In the genomic region with DNA sequence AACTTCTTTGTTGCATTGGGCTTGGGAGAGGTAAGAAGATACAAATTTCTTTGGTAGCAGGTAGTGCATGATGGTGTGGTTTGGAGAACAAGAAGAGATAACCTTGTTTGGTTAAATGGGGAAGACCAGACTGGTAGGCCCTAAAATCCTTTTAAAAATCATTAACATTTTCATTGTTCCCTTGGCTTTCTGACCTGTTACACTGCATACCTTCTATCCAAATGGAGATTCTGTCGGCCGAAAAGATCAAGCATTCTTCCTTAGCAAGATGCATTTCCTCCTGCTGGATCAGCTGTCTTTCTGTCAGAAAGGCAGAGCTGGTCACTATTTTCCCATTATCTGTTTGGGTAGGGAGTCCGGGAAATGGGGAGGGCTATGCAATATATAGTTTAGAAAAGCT, we compare ENCODE assay signal across 24 cellular contexts. TPM values are rescaled to one million over a fixed set of nuclear protein-coding genes. Genes with fewer than 3 reads are reported as not detected.
DNase-seq lines count a peak whose midpoint lies in the region; ATAC-seq and TF ChIP-seq lines count a peak whose summit lies in the region.
"Had no signal": no experiment of that assay in that cellular context is flagged by ENCODE, and none has a peak within 500 bp of the region (broad histone marks: within the 10 kb centered on the region; RNA-seq: fewer than 3 reads in every experiment).

No MANE protein-coding gene starts in this region.

- no peak overlapping the region for H3K4me2 ChIP-seq in fibroblast of lung (ENCODE audit: extremely low read depth, insufficient read depth, low read length)
- peak overlapping the region; percentile 58 for H3K4me2 ChIP-seq in skeletal muscle satellite cell (ENCODE audit: low read length)

- H3K4me3 Mint-ChIP-seq in activated T-cell treated with anti-CD3 and anti-CD28 coated beads, Interleukin-2, amount 50 U/mL, for 24 hours: no peak overlapping the region
- H3K4me3 Mint-ChIP-seq in activated T-cell treated with anti-CD3 and anti-CD28 coated beads, Interleukin-2, amount 50 U/mL, for 4 hours: no peak overlapping the region
- H3K4me3 Mint-ChIP-seq in WTC11: peak overlapping the region; percentile 20
- H3K4me3 Mint-ChIP-seq: CD4-positive, CD25-positive, alpha-beta regulatory T cell; nephron progenitor cell had no signal

- no peaks in the 10 kb centered on the region for H4K20me1 ChIP-seq in fibroblast of lung (ENCODE audit: control insufficient read depth, extremely low read depth, insufficient read depth, low read length)

- H3K9me3 ChIP-seq in fibroblast of lung (ENCODE audit: control insufficient read depth, insufficient read depth, low read depth, low read length): no peaks in the 10 kb centered on the region
- no peaks in the 10 kb centered on the region for H3K9me3 ChIP-seq in skeletal muscle satellite cell (replicated peaks; ENCODE audit: low read length)
- H3K9me3 ChIP-seq: colonic mucosa, upper lobe of left lung had no signal

- peak overlapping the region; percentile 87 for H3K27ac Mint-ChIP-seq in activated T-cell treated with anti-CD3 and anti-CD28 coated beads, Interleukin-2, amount 50 U/mL, for 24 hours
- H3K27ac Mint-ChIP-seq in WTC11: peak overlapping the region; percentile 97
- H3K27ac Mint-ChIP-seq: nephron progenitor cell had no signal

- POLR2A ChIA-PET in WTC11 (lab: Charles Lee): interaction anchor here (0.6 to 1.3 kb wide), 2 partner anchors 25 to 34 kb away, joined by 3 to 6 read pairs; partner anchors contain the start of gene AGK

- no peak for DNase-seq in activated T-cell treated with anti-CD3 and anti-CD28 coated beads, Interleukin-2, amount 50 U/mL, for 24 hours
- no peak for DNase-seq in activated T-cell treated with anti-CD3 and anti-CD28 coated beads, Interleukin-2, amount 50 U/mL, for 4 hours
- DNase-seq in WTC11 (ENCODE audit: low spot score) (no peak), fibroblast of lung (ENCODE audit: low read depth in 2 of 2) (no peak)
- DNase-seq in activated CD8-positive, alpha-beta memory T cell treated with anti-CD3 and anti-CD28 coated beads, Interleukin-2, amount 50 U/mL, for 4 hours: no peak
- DNase-seq: activated CD8-positive, alpha-beta memory T cell treated with anti-CD3 and anti-CD28 coated beads for 24 hours; activated gamma-delta T cell; aorta; CD4-positive, CD25-positive, alpha-beta regulatory T cell; colonic mucosa; DMS53; MG63; NCI-H1694; nephron progenitor cell; NK-92 treated with Interleukin-12 subunit alpha and Interleukin-12 subunit beta, amount 100 ng/mL, for 24 hours; stimulated activated CD4-positive, alpha-beta T cell treated with anti-CD3 and anti-CD28 coated beads, Interleukin-15, amount 100 ng/mL, for 24 hours; stimulated activated naive CD8-positive, alpha-beta T cell treated with anti-CD3 and anti-CD28 coated beads, Interleukin-15, amount 100 ng/mL, for 72 hours; T-helper 1 cell; upper lobe of left lung had no signal

- H3K4me1 ChIP-seq in fibroblast of lung (ENCODE audit: control insufficient read depth, extremely low read depth, insufficient read depth, low read length) (peaks cover 4% of the 10 kb centered on the region), skeletal muscle satellite cell (ENCODE audit: control insufficient read depth, insufficient read depth, low read length) (peaks cover 26% of the 10 kb centered on the region)
- H3K4me1 ChIP-seq: colonic mucosa, gastroesophageal sphincter had no signal

- H3K4me1 Mint-ChIP-seq in activated T-cell treated with anti-CD3 and anti-CD28 coated beads, Interleukin-2, amount 50 U/mL, for 24 hours (ENCODE audit: low read depth): peaks cover 59% of the 10 kb centered on the region
- H3K4me1 Mint-ChIP-seq in activated T-cell treated with anti-CD3 and anti-CD28 coated beads, Interleukin-2, amount 50 U/mL, for 4 hours (ENCODE audit: low read depth): peaks cover 45% of the 10 kb centered on the region
- peaks cover 69% of the 10 kb centered on the region for H3K4me1 Mint-ChIP-seq in WTC11
- H3K4me1 Mint-ChIP-seq: nephron progenitor cell had no signal

- no peaks in the 10 kb centered on the region for H3K79me2 ChIP-seq in fibroblast of lung (ENCODE audit: control insufficient read depth, insufficient read depth, low read length)

- H2AFZ ChIP-seq in fibroblast of lung (ENCODE audit: low read length): no peak overlapping the region

- ATAC-seq in activated T-cell treated with anti-CD3 and anti-CD28 coated beads, Interleukin-2, amount 50 U/mL, for 4 hours: no peak
- ATAC-seq in WTC11 (peak; percentile 95), GM21390 (IDR thresholded peaks at IDR 0.05; ENCODE audit: unreplicated experiment) (no peak), GM18520 (IDR thresholded peaks at IDR 0.05; ENCODE audit: unreplicated experiment) (no peak)
- ATAC-seq: gastroesophageal sphincter, HepG2 had no signal

- no peaks in the 10 kb centered on the region for H3K27me3 Mint-ChIP-seq in activated T-cell treated with anti-CD3 and anti-CD28 coated beads, Interleukin-2, amount 50 U/mL, for 24 hours
- no peaks in the 10 kb centered on the region for H3K27me3 Mint-ChIP-seq in activated T-cell treated with anti-CD3 and anti-CD28 coated beads, Interleukin-2, amount 50 U/mL, for 4 hours (ENCODE audit: low read depth)
- no peaks in the 10 kb centered on the region for H3K27me3 Mint-ChIP-seq in WTC11 (ENCODE audit: low read depth)
- H3K27me3 Mint-ChIP-seq: CD4-positive, CD25-positive, alpha-beta regulatory T cell; stimulated activated naive CD8-positive, alpha-beta T cell treated with anti-CD3 and anti-CD28 coated beads, Interleukin-15, amount 100 ng/mL, for 72 hours had no signal

- H3K27me3 ChIP-seq in fibroblast of lung (ENCODE audit: control insufficient read depth, insufficient read depth, low read length) (no peaks in the 10 kb centered on the region), skeletal muscle satellite cell (ENCODE audit: control insufficient read depth, insufficient read depth, low read length) (no peaks in the 10 kb centered on the region)
- H3K27me3 ChIP-seq: colonic mucosa, gastroesophageal sphincter, MG63, upper lobe of left lung had no signal

- H3K36me3 ChIP-seq in fibroblast of lung (ENCODE audit: control insufficient read depth, insufficient read depth, low read length) (no peaks in the 10 kb centered on the region), skeletal muscle satellite cell (ENCODE audit: insufficient read depth, low read length) (no peaks in the 10 kb centered on the region)
- H3K36me3 ChIP-seq: colonic mucosa, gastroesophageal sphincter, MG63, upper lobe of left lung had no signal

- TF ChIP-seq CTCF in WTC11 (IDR thresholded peaks at IDR 0.05): no peak
- no peak for TF ChIP-seq CTCF in fibroblast of lung (conservative IDR thresholded peaks at IDR 0.05 in 1 of 2, IDR thresholded peaks at IDR 0.05 in 1 of 2; ENCODE audit: low read depth in 1 of 2, low read length in 2 of 2)

- H3K27ac ChIP-seq in fibroblast of lung (ENCODE audit: insufficient read depth, low read length): peak overlapping the region; percentile 37
- H3K27ac ChIP-seq: colonic mucosa had no signal

- H3K4me3 ChIP-seq in fibroblast of lung (replicated peaks in 1 of 4; ENCODE audit: control extremely low read depth in 1 of 4, insufficient read depth in 1 of 4, low read depth in 3 of 4, low read length in 4 of 4) (no peak overlapping the region), skeletal muscle satellite cell (ENCODE audit: low read length) (no peak overlapping the region)
- H3K4me3 ChIP-seq: colonic mucosa, gastroesophageal sphincter, MG63, upper lobe of left lung had no signal

- H3K9me3 Mint-ChIP-seq in activated T-cell treated with anti-CD3 and anti-CD28 coated beads, Interleukin-2, amount 50 U/mL, for 24 hours: peaks cover 6% of the 10 kb centered on the region
- no peaks in the 10 kb centered on the region for H3K9me3 Mint-ChIP-seq in activated T-cell treated with anti-CD3 and anti-CD28 coated beads, Interleukin-2, amount 50 U/mL, for 4 hours
- H3K9me3 Mint-ChIP-seq in WTC11: peaks cover 9% of the 10 kb centered on the region

- H3K9ac ChIP-seq in fibroblast of lung (ENCODE audit: insufficient read depth, low read length) (no peak overlapping the region), skeletal muscle satellite cell (ENCODE audit: low read depth, low read length) (no peak overlapping the region)

- CTCF ChIA-PET in WTC11 (lab: Charles Lee): interaction anchor here (1.0 kb wide), 1 partner anchor 51 kb away, joined by 3 read pairs; no protein-coding TSS in a partner anchor

- H3K36me3 Mint-ChIP-seq in activated T-cell treated with anti-CD3 and anti-CD28 coated beads, Interleukin-2, amount 50 U/mL, for 24 hours (ENCODE audit: low read depth): peaks cover 13% of the 10 kb centered on the region
- peaks cover 49% of the 10 kb centered on the region for H3K36me3 Mint-ChIP-seq in activated T-cell treated with anti-CD3 and anti-CD28 coated beads, Interleukin-2, amount 50 U/mL, for 4 hours (ENCODE audit: insufficient read depth)
- H3K36me3 Mint-ChIP-seq in WTC11: peaks cover 20% of the 10 kb centered on the region

RNA-seq across cellular contexts. Expression of gene AGK, which starts 33.7 kb away (rescaled TPM):
- total RNA-seq in activated T-cell treated with anti-CD3 and anti-CD28 coated beads, Interleukin-2, amount 50 U/mL, for 4 hours: 10 to 100 TPM; 79.9 to 94.5 (median 90.2) TPM
- total RNA-seq in WTC11 (2021): 32.2 to 43.0 TPM (median 37.4 TPM) in 3 replicates
- 17.2 and 20.8 TPM in 2 replicates for total RNA-seq in fibroblast of lung
- polyA plus RNA-seq in fibroblast of lung: 38.7 and 42.5 TPM in 2 replicates
- polyA plus RNA-seq in fibroblast of lung (2012): 18.1 and 18.9 TPM in 2 replicates
- polyA minus RNA-seq in fibroblast of lung (ENCODE audit: low replicate concordance): 13.7 and 16.3 TPM in 2 replicates
- total RNA-seq in skeletal muscle satellite cell (2012; rRNA removed): 35.4 and 36.5 TPM in 2 replicates
